In the genomic region with DNA sequence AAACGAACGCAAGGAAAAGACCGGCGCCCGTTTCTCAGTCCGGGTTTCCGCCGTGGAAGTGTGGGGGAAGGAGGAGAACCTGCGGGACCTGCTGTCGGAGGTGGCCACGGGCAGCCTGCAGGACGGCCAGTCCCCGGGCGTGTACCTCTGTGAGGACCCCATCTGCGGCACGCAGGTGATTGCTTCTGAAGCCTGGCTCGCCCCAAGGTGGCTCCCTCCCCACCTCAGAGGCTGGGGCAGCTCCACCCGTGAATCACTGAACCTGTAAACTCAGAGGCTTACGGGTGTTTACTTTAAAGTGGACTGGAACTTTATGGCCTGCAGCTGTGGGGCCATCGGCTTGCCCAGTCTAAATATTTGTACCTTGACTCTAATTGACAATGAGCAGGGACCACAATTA, we compare ENCODE assay signal across 14 cellular contexts.
"Had no signal": no experiment of that assay in that cellular context is flagged by ENCODE, and none has a peak within 500 bp of the region (broad histone marks: within the 10 kb centered on the region; RNA-seq: fewer than 3 reads in every experiment).

No MANE protein-coding gene starts in this region.

- H3K4me1 ChIP-seq: lower lobe of right lung, thyroid gland had no signal

- H3K36me3 Mint-ChIP-seq: activated naive CD4-positive, alpha-beta T cell treated with anti-CD3 and anti-CD28 coated beads, Interleukin-2, amount 50 U/mL, for 24 hours; naive thymus-derived CD4-positive, alpha-beta T cell had no signal

- H3K27ac Mint-ChIP-seq: activated naive CD4-positive, alpha-beta T cell treated with anti-CD3 and anti-CD28 coated beads, Interleukin-2, amount 50 U/mL, for 24 hours; naive thymus-derived CD4-positive, alpha-beta T cell had no signal

- H3K27ac ChIP-seq: coronary artery, gastroesophageal sphincter, lower lobe of right lung, skin epidermis, thyroid gland, vagina had no signal

- H3K4me3 ChIP-seq: coronary artery, gastroesophageal sphincter, lower lobe of right lung, skin epidermis, thyroid gland, vagina had no signal

- H3K27me3 ChIP-seq: gastroesophageal sphincter, thyroid gland, vagina had no signal

- H3K27me3 Mint-ChIP-seq: activated naive CD4-positive, alpha-beta T cell treated with anti-CD3 and anti-CD28 coated beads, Interleukin-2, amount 50 U/mL, for 24 hours had no signal

- H3K4me3 Mint-ChIP-seq: activated naive CD4-positive, alpha-beta T cell treated with anti-CD3 and anti-CD28 coated beads, Interleukin-2, amount 50 U/mL, for 24 hours; naive thymus-derived CD4-positive, alpha-beta T cell had no signal

- H3K9me3 ChIP-seq: gastroesophageal sphincter, lower lobe of right lung, thyroid gland, vagina had no signal

- H3K4me1 Mint-ChIP-seq: activated naive CD4-positive, alpha-beta T cell treated with anti-CD3 and anti-CD28 coated beads, Interleukin-2, amount 50 U/mL, for 24 hours had no signal

- DNase-seq: activated CD4-positive, CD25-positive, alpha-beta regulatory T cell; activated effector memory CD4-positive, alpha-beta T cell treated with Interleukin-2 at 50 U/mL for 16 hours; activated T-cell treated with anti-CD3 and anti-CD28 coated beads, Interleukin-2, amount 50 U/mL, for 1 hour; caudate nucleus; effector CD8-positive, alpha-beta T cell; lower lobe of right lung; naive thymus-derived CD4-positive, alpha-beta T cell; posterior cingulate gyrus; thyroid gland had no signal

- H3K36me3 ChIP-seq: gastroesophageal sphincter, lower lobe of right lung, thyroid gland, vagina had no signal

- H3K9me3 Mint-ChIP-seq: activated naive CD4-positive, alpha-beta T cell treated with anti-CD3 and anti-CD28 coated beads, Interleukin-2, amount 50 U/mL, for 24 hours; naive thymus-derived CD4-positive, alpha-beta T cell had no signal
